In genomic region chr9:125681657-125682056, GRCh38 we compare ENCODE assay signal across 2 cellular contexts.
TF ChIP-seq lines count a peak whose summit lies in the region.

No MANE protein-coding gene starts in this region.

TF ChIP-seq in GM23338, 12 proteins besides CTCF, POLR2A, EP300 and RAD21:
- TF ChIP-seq ZNF462 (CRISPR knock-in tag; IDR thresholded peaks at IDR 0.05) (no peak), EZH2phosphoT487 (IDR thresholded peaks at IDR 0.05; ENCODE audit: unreplicated experiment) (no peak), ZNF114 (CRISPR knock-in tag; IDR thresholded peaks at IDR 0.05) (no peak), POLR2AphosphoS5 (IDR thresholded peaks at IDR 0.05; ENCODE audit: low read depth) (no peak), NANOG (IDR thresholded peaks at IDR 0.05; ENCODE audit: borderline replicate concordance) (no peak)
- TF ChIP-seq, protein P1, sequence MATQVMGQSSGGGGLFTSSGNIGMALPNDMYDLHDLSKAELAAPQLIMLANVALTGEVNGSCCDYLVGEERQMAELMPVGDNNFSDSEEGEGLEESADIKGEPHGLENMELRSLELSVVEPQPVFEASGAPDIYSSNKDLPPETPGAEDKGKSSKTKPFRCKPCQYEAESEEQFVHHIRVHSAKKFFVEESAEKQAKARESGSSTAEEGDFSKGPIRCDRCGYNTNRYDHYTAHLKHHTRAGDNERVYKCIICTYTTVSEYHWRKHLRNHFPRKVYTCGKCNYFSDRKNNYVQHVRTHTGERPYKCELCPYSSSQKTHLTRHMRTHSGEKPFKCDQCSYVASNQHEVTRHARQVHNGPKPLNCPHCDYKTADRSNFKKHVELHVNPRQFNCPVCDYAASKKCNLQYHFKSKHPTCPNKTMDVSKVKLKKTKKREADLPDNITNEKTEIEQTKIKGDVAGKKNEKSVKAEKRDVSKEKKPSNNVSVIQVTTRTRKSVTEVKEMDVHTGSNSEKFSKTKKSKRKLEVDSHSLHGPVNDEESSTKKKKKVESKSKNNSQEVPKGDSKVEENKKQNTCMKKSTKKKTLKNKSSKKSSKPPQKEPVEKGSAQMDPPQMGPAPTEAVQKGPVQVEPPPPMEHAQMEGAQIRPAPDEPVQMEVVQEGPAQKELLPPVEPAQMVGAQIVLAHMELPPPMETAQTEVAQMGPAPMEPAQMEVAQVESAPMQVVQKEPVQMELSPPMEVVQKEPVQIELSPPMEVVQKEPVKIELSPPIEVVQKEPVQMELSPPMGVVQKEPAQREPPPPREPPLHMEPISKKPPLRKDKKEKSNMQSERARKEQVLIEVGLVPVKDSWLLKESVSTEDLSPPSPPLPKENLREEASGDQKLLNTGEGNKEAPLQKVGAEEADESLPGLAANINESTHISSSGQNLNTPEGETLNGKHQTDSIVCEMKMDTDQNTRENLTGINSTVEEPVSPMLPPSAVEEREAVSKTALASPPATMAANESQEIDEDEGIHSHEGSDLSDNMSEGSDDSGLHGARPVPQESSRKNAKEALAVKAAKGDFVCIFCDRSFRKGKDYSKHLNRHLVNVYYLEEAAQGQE (IDR thresholded peaks at IDR 0.05; ENCODE audit: unreplicated experiment): no peak

TF ChIP-seq in K562, 482 proteins besides CTCF, POLR2A, EP300 and RAD21:
- TF ChIP-seq ILK (tag; IDR thresholded peaks at IDR 0.05; ENCODE audit: borderline replicate concordance, low read depth): no peak
- peak; percentile 36; the same call in 1 of the 2 replicates for TF ChIP-seq ZFX (CRISPR knock-in tag; IDR thresholded peaks at IDR 0.05)
- TF ChIP-seq BACH1 (tag; IDR thresholded peaks at IDR 0.05): no peak
